In the genomic region with DNA sequence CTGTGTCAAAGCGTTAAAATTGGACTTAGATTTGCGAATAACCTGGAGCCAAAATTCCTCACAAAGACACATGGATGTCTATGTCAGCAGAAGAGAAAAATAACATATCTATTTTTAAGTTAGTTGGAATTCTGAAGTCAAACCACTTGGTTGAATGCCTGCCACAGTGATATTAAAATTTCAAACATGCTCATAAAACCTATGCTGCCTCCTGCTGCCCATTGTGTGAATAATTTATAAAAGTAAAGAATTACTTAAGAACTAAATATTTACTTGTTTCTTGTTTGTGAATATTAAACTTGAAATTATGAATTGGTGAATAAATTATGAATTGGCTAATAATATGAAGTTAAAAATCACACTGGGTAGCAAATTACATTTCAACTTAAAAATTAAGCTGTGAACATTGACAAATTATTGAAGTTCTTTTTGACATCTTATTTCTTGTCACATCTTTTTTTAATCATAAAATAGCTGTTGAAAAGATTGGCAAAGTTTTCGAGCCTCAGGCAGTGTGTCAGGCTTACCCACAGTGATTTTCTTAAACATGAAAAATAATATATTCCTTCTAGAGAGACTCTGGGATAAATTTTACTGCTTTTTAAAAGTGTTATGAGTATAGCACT, we compare ENCODE assay signal across 8 cellular contexts. TPM values are rescaled to one million over a fixed set of nuclear protein-coding genes. Genes with fewer than 3 reads are reported as not detected.
DNase-seq lines count a peak whose midpoint lies in the region; ATAC-seq and TF ChIP-seq lines count a peak whose summit lies in the region.

No MANE protein-coding gene starts in this region.

- H3K4me3 Mint-ChIP-seq in T-helper 17 cell = no peak overlapping the region

- H3K27me3 Mint-ChIP-seq in T-helper 17 cell = no peaks in the 10 kb centered on the region

- intact Hi-C loops in Right ventricle myocardium inferior (cut with DNase I) = loop anchor here (5.0 to 10.0 kb wide), 4 partner anchors 72 to 544 kb away; partner anchors contain the start of gene USP53
- intact Hi-C loops in cardiac septum (cut with DNase I) = loop anchor here (5.0 to 10.0 kb wide), 4 partner anchors 192 to 542 kb away; no protein-coding TSS in a partner anchor

- DNase-seq in Right ventricle myocardium inferior (ENCODE audit: missing footprints) (no peak), cardiac septum (ENCODE audit: low spot score) (no peak), T-helper 17 cell (peak in 1 of 3 donors; percentile 7), NCI-H446 treated with DMSO at 0.1 percent for 48 hours (lab: John Stamatoyannopoulos, UW) (no peak), NCI-H69 (lab: John Stamatoyannopoulos, UW) (no peak), HK-2 (ENCODE audit: unreplicated experiment) (no peak)

- H3K4me3 ChIP-seq in gastroesophageal sphincter = no peak overlapping the region
- no peak overlapping the region for H3K4me3 ChIP-seq in skeletal muscle satellite cell (ENCODE audit: low read length)

- peaks cover 6% of the 10 kb centered on the region for H3K36me3 Mint-ChIP-seq in T-helper 17 cell (ENCODE audit: low read depth)

- no peak overlapping the region for H3K27ac Mint-ChIP-seq in T-helper 17 cell

- H3K36me3 ChIP-seq in gastroesophageal sphincter (peaks cover 0 to 45% of the 10 kb centered on the region in 2 donors), skeletal muscle satellite cell (ENCODE audit: insufficient read depth, low read length) (peaks cover 6% of the 10 kb centered on the region)

- WGBS in gastroesophageal sphincter (ENCODE audit: low coverage in 1 of 2), 2 donors = 7 to 20% methylated on average over 3 of the region's 3 CpGs

- TF ChIP-seq POLR2A in gastroesophageal sphincter (IDR thresholded peaks at IDR 0.05) = no peak

- peak overlapping the region; percentile 55 for H3K9ac ChIP-seq in skeletal muscle satellite cell (ENCODE audit: low read depth, low read length)

- H3K4me2 ChIP-seq in skeletal muscle satellite cell (ENCODE audit: low read length) = peak overlapping the region; percentile 63

- H3K9me3 ChIP-seq in T-helper 17 cell (ENCODE audit: control insufficient read depth, low read length, poor library complexity, severe bottlenecking) = no peaks in the 10 kb centered on the region
- no peaks in the 10 kb centered on the region for H3K9me3 ChIP-seq in gastroesophageal sphincter
- H3K9me3 ChIP-seq in skeletal muscle satellite cell (replicated peaks; ENCODE audit: low read length) = no peaks in the 10 kb centered on the region

- H3K4me1 ChIP-seq in gastroesophageal sphincter = peaks cover 3 to 55% (median 8%) of the 10 kb centered on the region in 3 donors
- peaks cover 14% of the 10 kb centered on the region for H3K4me1 ChIP-seq in skeletal muscle satellite cell (ENCODE audit: control insufficient read depth, insufficient read depth, low read length)

- no peak for TF ChIP-seq EP300 in gastroesophageal sphincter (IDR thresholded peaks at IDR 0.05)

- no peak overlapping the region for H3K27ac ChIP-seq in gastroesophageal sphincter

- H3K4me1 Mint-ChIP-seq in T-helper 17 cell = peaks cover 24% of the 10 kb centered on the region

- H3K27me3 ChIP-seq in gastroesophageal sphincter (no peaks in the 10 kb centered on the region), skeletal muscle satellite cell (ENCODE audit: control insufficient read depth, insufficient read depth, low read length) (no peaks in the 10 kb centered on the region)

- ATAC-seq in Right ventricle myocardium inferior (peak; percentile 48), T-helper 17 cell (peak; percentile 41), gastroesophageal sphincter (no peak)

- TF ChIP-seq CTCF in gastroesophageal sphincter (IDR thresholded peaks at IDR 0.05) = peak; percentile 49 to 80 (median 64)

RNA-seq across cellular contexts. Expression of gene FABP2, which starts 35.4 kb away (rescaled TPM):
- not detected for total RNA-seq in Right ventricle myocardium inferior
- 0.57 TPM for total RNA-seq in cardiac septum
- total RNA-seq in T-helper 17 cell = not detected
- not detected for total RNA-seq in gastroesophageal sphincter
- total RNA-seq in skeletal muscle satellite cell (2012; rRNA removed) = not detected in 2 replicates
